Comparison of ENCODE assay signal across 11 cellular contexts in genomic region chr17:42252528-42253172, GRCh38. TPM values are rescaled to one million over a fixed set of nuclear protein-coding genes. Genes with fewer than 3 reads are reported as not detected.
DNase-seq lines count a peak whose midpoint lies in the region; ATAC-seq and TF ChIP-seq lines count a peak whose summit lies in the region.
"Had no signal": no experiment of that assay in that cellular context is flagged by ENCODE, and none has a peak within 500 bp of the region (broad histone marks: within the 10 kb centered on the region; RNA-seq: fewer than 3 reads in every experiment).

No MANE protein-coding gene starts in this region.

- H3K9me3 Mint-ChIP-seq in naive thymus-derived CD4-positive, alpha-beta T cell = peaks cover 0 to 4% (median 0%) of the 10 kb centered on the region in 11 donors

- peaks cover 0 to 10% (median 4%) of the 10 kb centered on the region in 5 donors for H3K36me3 Mint-ChIP-seq in naive thymus-derived CD4-positive, alpha-beta T cell

- in situ Hi-C loops in mammary epithelial cell (cut with MboI; ENCODE audit: low sequenced_read_pairs in 2 of 2) = no loop called here

- no peak overlapping the region for H3K4me2 ChIP-seq in mammary epithelial cell (ENCODE audit: insufficient read depth, low read depth, low read length)

- no peak overlapping the region for H3K27ac ChIP-seq in mammary epithelial cell (ENCODE audit: insufficient read depth, low read depth, low read length)
- peak overlapping the region; percentile 62 for H3K27ac ChIP-seq in naive thymus-derived CD4-positive, alpha-beta T cell (ENCODE audit: low read depth, low read length)
- H3K27ac ChIP-seq: lower lobe of right lung had no signal

- POLR2A ChIA-PET in naive thymus-derived CD4-positive, alpha-beta T cell (lab: Charles Lee) = interaction anchor here (0.7 to 7.7 kb wide), 6 partner anchors 10 to 320 kb away, joined by 3 to 321 read pairs (median 10); partner anchors contain the start of genes STAT5A and STAT5B

- H3K4me1 ChIP-seq in mammary epithelial cell (ENCODE audit: insufficient read depth, low read length) = no peaks in the 10 kb centered on the region
- peaks cover 31 to 39% of the 10 kb centered on the region in 2 donors for H3K4me1 ChIP-seq in naive thymus-derived CD4-positive, alpha-beta T cell (ENCODE audit: control insufficient read depth in 2 of 2, insufficient read depth in 2 of 2, low read length in 2 of 2)

- H3K27ac Mint-ChIP-seq in naive thymus-derived CD4-positive, alpha-beta T cell = peak overlapping the region; percentile 72 to 99 (median 92)

- no peaks in the 10 kb centered on the region for H4K20me1 ChIP-seq in mammary epithelial cell (ENCODE audit: insufficient read depth, low read length)

- H3K4me3 Mint-ChIP-seq in naive thymus-derived CD4-positive, alpha-beta T cell = peak overlapping the region in 5 of 10 donors; percentile 3 to 39 (median 20)

- no TSS peak for BruUV-seq in mammary epithelial cell (replicated peaks; lab: Mats Ljungman, UMichigan)

- peaks cover 5% of the 10 kb centered on the region for H3K79me2 ChIP-seq in mammary epithelial cell (ENCODE audit: insufficient read depth, low read length)

- peak; percentile 74 for DNase-seq in EH (ENCODE audit: low read depth)
- peak; percentile 88 for DNase-seq in NCI-H446 treated with DMSO at 0.1 percent for 48 hours (lab: John Stamatoyannopoulos, UW)
- peak; percentile 52 for DNase-seq in mammary epithelial cell
- no peak for DNase-seq in naive thymus-derived CD4-positive, alpha-beta T cell
- no peak for DNase-seq in NCI-H1105 (lab: John Stamatoyannopoulos, UW)
- no peak for DNase-seq in islet precursor cell
- no peak for DNase-seq in AG08396 (ENCODE audit: low spot score)
- DNase-seq: foreskin fibroblast, lower lobe of right lung, small intestine had no signal

- H3K9ac ChIP-seq in mammary epithelial cell (ENCODE audit: insufficient read depth, low read length) = no peak overlapping the region

- no peaks in the 10 kb centered on the region for H3K36me3 ChIP-seq in mammary epithelial cell (ENCODE audit: insufficient read depth, low read length)
- H3K36me3 ChIP-seq in naive thymus-derived CD4-positive, alpha-beta T cell (ENCODE audit: control insufficient read depth in 2 of 3, insufficient read depth in 3 of 3, low read length in 3 of 3) = no peaks in the 10 kb centered on the region
- H3K36me3 ChIP-seq: lower lobe of right lung had no signal

- H3K4me1 Mint-ChIP-seq in naive thymus-derived CD4-positive, alpha-beta T cell = peaks cover 47 to 89% (median 73%) of the 10 kb centered on the region in 7 donors

- WGBS in mammary epithelial cell (ENCODE audit: low coverage, missing lambda C conversion rate) = 80% methylated on average over 4 of the region's 4 CpGs

- intact Hi-C loops in mammary epithelial cell (cut with micrococcal nuclease) = no loop called here
- intact Hi-C loops in naive thymus-derived CD4-positive, alpha-beta T cell (cut with micrococcal nuclease) = no loop called here

- no peak overlapping the region for H2AFZ ChIP-seq in mammary epithelial cell (ENCODE audit: low read depth, low read length)

- CTCF ChIA-PET in mammary epithelial cell (lab: Charles Lee; ENCODE audit: low non-redundant PET) = no interaction called here
- CTCF ChIA-PET in naive thymus-derived CD4-positive, alpha-beta T cell (lab: Charles Lee) = interaction anchor here (0.8 kb wide), 1 partner anchor 9 kb away, joined by 3 read pairs; no protein-coding TSS in a partner anchor

- TF ChIP-seq CTCF in mammary epithelial cell (conservative IDR thresholded peaks at IDR 0.05 in 1 of 2, IDR thresholded peaks at IDR 0.05 in 1 of 2; ENCODE audit: extremely low read depth in 1 of 2, insufficient read depth in 1 of 2, low read depth in 1 of 2, low read length in 2 of 2) = no peak

- H3K27me3 Mint-ChIP-seq in naive thymus-derived CD4-positive, alpha-beta T cell = no peaks in the 10 kb centered on the region

- H3K4me3 ChIP-seq in mammary epithelial cell (replicated peaks in 1 of 3; ENCODE audit: insufficient read depth in 1 of 3, low read depth in 2 of 3, low read length in 3 of 3) = no peak overlapping the region
- no peak overlapping the region for H3K4me3 ChIP-seq in naive thymus-derived CD4-positive, alpha-beta T cell (ENCODE audit: low read length)
- H3K4me3 ChIP-seq: lower lobe of right lung had no signal

- H3K27me3 ChIP-seq in mammary epithelial cell (ENCODE audit: insufficient read depth, low read length) = no peaks in the 10 kb centered on the region
- no peaks in the 10 kb centered on the region for H3K27me3 ChIP-seq in naive thymus-derived CD4-positive, alpha-beta T cell (ENCODE audit: control insufficient read depth in 2 of 2, insufficient read depth in 2 of 2, low read length in 2 of 2)

- ATAC-seq in naive thymus-derived CD4-positive, alpha-beta T cell = no peak
- ATAC-seq in GM21786 (IDR thresholded peaks at IDR 0.05; ENCODE audit: unreplicated experiment) = no peak
- ATAC-seq: lower lobe of right lung had no signal

- dilution Hi-C loops in mammary epithelial cell (cut with HindIII; ENCODE audit: low sequenced_read_pairs) = no loop called here

- no peaks in the 10 kb centered on the region for H3K9me3 ChIP-seq in mammary epithelial cell (replicated peaks; ENCODE audit: insufficient read depth, low read length)
- H3K9me3 ChIP-seq in naive thymus-derived CD4-positive, alpha-beta T cell (ENCODE audit: control insufficient read depth in 2 of 3, low read length in 3 of 3) = no peaks in the 10 kb centered on the region
- H3K9me3 ChIP-seq: lower lobe of right lung had no signal

RNA-seq across cellular contexts. Expression of gene STAT5B, which starts 23.5 kb away (rescaled TPM):
- 10 to 100 TPM; 20.0 to 20.5 TPM for total RNA-seq in mammary epithelial cell
- 13.3 TPM for polyA plus RNA-seq in mammary epithelial cell
- polyA minus RNA-seq in mammary epithelial cell = 82.6 TPM
- 100 to 1,000 TPM; 143 to 192 (median 183) TPM for total RNA-seq in naive thymus-derived CD4-positive, alpha-beta T cell
- polyA plus RNA-seq in naive thymus-derived CD4-positive, alpha-beta T cell = 100 to 1,000 TPM in 1 of 2 donors, 10 to 100 TPM in 1; 98.0 to 135 TPM

RNA-seq across cellular contexts. Expression of gene STAT5A, which starts 35.6 kb away (rescaled TPM):
- total RNA-seq in mammary epithelial cell = 10 to 100 TPM in 1 of 2 donors, 1 to 10 TPM in 1; 1.7 to 10.5 TPM
- 1.2 TPM for polyA plus RNA-seq in mammary epithelial cell
- polyA minus RNA-seq in mammary epithelial cell = 5.2 TPM
- 100 to 1,000 TPM; 111 to 162 (median 150) TPM for total RNA-seq in naive thymus-derived CD4-positive, alpha-beta T cell
- polyA plus RNA-seq in naive thymus-derived CD4-positive, alpha-beta T cell = 100 to 1,000 TPM in 1 of 2 donors, 10 to 100 TPM in 1; 72.8 to 150 TPM

RNA-seq across cellular contexts. Expression of gene GHDC, which starts 58.4 kb away (rescaled TPM):
- 10 to 100 TPM; 10.9 to 24.8 TPM for total RNA-seq in mammary epithelial cell
- 7.6 TPM for polyA plus RNA-seq in mammary epithelial cell
- polyA minus RNA-seq in mammary epithelial cell = 3.0 TPM
- 10 to 100 TPM; 15.5 to 29.8 (median 19.9) TPM for total RNA-seq in naive thymus-derived CD4-positive, alpha-beta T cell
- 10 to 100 TPM; 15.2 to 17.4 TPM for polyA plus RNA-seq in naive thymus-derived CD4-positive, alpha-beta T cell

Comparison
In these comparisons a context has a peak if more than half of its experiments do, and no peak if none do; other contexts are left out.
1. DNase-seq: peak in EH (single experiment), NCI-H446 treated with DMSO at 0.1 percent for 48 hours (single experiment) and mammary epithelial cell (single experiment); none in naive thymus-derived CD4-positive, alpha-beta T cell (0 of 9), NCI-H1105 (single experiment), islet precursor cell (single experiment) and AG08396 (single experiment).
2. RNA of gene STAT5B, which starts 23.5 kb away (total RNA-seq): 143 to 192 TPM in naive thymus-derived CD4-positive, alpha-beta T cell; 20.0 to 20.5 TPM in mammary epithelial cell; every median in the first group is over 4 times any median in the second.
3. RNA of gene STAT5A, which starts 35.6 kb away (total RNA-seq): 111 to 162 TPM in naive thymus-derived CD4-positive, alpha-beta T cell; 1.7 to 10.5 TPM in mammary epithelial cell; every median in the first group is over 4 times any median in the second.